Comparison of ENCODE assay signal across 1 cellular context in genomic region chr10:100433253-100434240, GRCh38.
TF ChIP-seq lines count a peak whose summit lies in the region.

No MANE protein-coding gene starts in this region.

TF ChIP-seq in GM23338, 12 proteins besides CTCF, POLR2A, EP300 and RAD21 (continued from another document):
- TF ChIP-seq, protein P1, sequence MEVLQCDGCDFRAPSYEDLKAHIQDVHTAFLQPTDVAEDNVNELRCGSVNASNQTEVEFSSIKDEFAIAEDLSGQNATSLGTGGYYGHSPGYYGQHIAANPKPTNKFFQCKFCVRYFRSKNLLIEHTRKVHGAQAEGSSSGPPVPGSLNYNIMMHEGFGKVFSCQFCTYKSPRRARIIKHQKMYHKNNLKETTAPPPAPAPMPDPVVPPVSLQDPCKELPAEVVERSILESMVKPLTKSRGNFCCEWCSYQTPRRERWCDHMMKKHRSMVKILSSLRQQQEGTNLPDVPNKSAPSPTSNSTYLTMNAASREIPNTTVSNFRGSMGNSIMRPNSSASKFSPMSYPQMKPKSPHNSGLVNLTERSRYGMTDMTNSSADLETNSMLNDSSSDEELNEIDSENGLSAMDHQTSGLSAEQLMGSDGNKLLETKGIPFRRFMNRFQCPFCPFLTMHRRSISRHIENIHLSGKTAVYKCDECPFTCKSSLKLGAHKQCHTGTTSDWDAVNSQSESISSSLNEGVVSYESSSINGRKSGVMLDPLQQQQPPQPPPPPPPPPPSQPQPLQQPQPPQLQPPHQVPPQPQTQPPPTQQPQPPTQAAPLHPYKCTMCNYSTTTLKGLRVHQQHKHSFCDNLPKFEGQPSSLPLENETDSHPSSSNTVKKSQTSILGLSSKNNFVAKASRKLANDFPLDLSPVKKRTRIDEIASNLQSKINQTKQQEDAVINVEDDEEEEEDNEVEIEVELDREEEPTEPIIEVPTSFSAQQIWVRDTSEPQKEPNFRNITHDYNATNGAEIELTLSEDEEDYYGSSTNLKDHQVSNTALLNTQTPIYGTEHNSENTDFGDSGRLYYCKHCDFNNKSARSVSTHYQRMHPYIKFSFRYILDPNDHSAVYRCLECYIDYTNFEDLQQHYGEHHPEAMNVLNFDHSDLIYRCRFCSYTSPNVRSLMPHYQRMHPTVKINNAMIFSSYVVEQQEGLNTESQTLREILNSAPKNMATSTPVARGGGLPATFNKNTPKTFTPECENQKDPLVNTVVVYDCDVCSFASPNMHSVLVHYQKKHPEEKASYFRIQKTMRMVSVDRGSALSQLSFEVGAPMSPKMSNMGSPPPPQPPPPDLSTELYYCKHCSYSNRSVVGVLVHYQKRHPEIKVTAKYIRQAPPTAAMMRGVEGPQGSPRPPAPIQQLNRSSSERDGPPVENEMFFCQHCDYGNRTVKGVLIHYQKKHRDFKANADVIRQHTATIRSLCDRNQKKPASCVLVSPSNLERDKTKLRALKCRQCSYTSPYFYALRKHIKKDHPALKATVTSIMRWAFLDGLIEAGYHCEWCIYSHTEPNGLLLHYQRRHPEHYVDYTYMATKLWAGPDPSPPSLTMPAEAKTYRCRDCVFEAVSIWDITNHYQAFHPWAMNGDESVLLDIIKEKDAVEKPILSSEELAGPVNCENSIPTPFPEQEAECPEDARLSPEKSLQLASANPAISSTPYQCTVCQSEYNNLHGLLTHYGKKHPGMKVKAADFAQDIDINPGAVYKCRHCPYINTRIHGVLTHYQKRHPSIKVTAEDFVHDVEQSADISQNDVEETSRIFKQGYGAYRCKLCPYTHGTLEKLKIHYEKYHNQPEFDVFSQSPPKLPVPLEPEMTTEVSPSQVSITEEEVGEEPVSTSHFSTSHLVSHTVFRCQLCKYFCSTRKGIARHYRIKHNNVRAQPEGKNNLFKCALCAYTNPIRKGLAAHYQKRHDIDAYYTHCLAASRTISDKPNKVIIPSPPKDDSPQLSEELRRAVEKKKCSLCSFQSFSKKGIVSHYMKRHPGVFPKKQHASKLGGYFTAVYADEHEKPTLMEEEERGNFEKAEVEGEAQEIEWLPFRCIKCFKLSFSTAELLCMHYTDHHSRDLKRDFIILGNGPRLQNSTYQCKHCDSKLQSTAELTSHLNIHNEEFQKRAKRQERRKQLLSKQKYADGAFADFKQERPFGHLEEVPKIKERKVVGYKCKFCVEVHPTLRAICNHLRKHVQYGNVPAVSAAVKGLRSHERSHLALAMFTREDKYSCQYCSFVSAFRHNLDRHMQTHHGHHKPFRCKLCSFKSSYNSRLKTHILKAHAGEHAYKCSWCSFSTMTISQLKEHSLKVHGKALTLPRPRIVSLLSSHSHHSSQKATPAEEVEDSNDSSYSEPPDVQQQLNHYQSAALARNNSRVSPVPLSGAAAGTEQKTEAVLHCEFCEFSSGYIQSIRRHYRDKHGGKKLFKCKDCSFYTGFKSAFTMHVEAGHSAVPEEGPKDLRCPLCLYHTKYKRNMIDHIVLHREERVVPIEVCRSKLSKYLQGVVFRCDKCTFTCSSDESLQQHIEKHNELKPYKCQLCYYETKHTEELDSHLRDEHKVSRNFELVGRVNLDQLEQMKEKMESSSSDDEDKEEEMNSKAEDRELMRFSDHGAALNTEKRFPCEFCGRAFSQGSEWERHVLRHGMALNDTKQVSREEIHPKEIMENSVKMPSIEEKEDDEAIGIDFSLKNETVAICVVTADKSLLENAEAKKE (CRISPR knock-in tag; IDR thresholded peaks at IDR 0.05), result no peak
- no peak for TF ChIP-seq NANOG (IDR thresholded peaks at IDR 0.05; ENCODE audit: borderline replicate concordance)
